In genomic region chr1:84998642-84999280, GRCh38 we compare ENCODE assay signal across 8 cellular contexts. TPM values are rescaled to one million over a fixed set of nuclear protein-coding genes. Genes with fewer than 3 reads are reported as not detected.
A peak's percentile ranks its signal among the peaks of the same experiment; 100 is the strongest.
DNase-seq lines count a peak whose midpoint lies in the region; ATAC-seq and TF ChIP-seq lines count a peak whose summit lies in the region.

No MANE protein-coding gene starts in this region.

- H3K4me1 ChIP-seq in colonic mucosa (peaks cover 12% of the 10 kb centered on the region), spleen (peaks cover 12 to 55% (median 30%) of the 10 kb centered on the region in 6 donors)

- H3K36me3 ChIP-seq in colonic mucosa (no peaks in the 10 kb centered on the region), spleen (no peaks in the 10 kb centered on the region)

- peaks cover 20% of the 10 kb centered on the region for H3K4me1 Mint-ChIP-seq in T-helper 17 cell

- whole genome bisulfite sequencing in spleen, 5 donors: 27 to 39% (median 35%) methylated on average over 13 to 14 of the region's 14 CpGs

- peak; percentile 18 to 40 for ATAC-seq in activated CD4-positive, CD25-positive, alpha-beta regulatory T cell treated with anti-CD3 and anti-CD28 coated beads, Interleukin-2, amount 50 U/mL, for 24 hours
- ATAC-seq in T-helper 17 cell (peak; percentile 50), HG03354 (IDR thresholded peaks at IDR 0.05; ENCODE audit: poor library complexity, severe bottlenecking, unreplicated experiment) (no peak)

- H3K9ac ChIP-seq in colonic mucosa (ENCODE audit: low read depth in 2 of 2, low read length in 2 of 2): peak overlapping the region in 1 of 2 donors; percentile 31

- H3K27ac Mint-ChIP-seq in T-helper 17 cell: peak overlapping the region; percentile 69

- H3K9me3 ChIP-seq in T-helper 17 cell (ENCODE audit: control insufficient read depth, low read length, poor library complexity, severe bottlenecking) (no peaks in the 10 kb centered on the region), colonic mucosa (no peaks in the 10 kb centered on the region), spleen (peaks cover 0 to 1% (median 0%) of the 10 kb centered on the region in 8 donors)

- no peak for DNase-seq in activated CD4-positive, CD25-positive, alpha-beta regulatory T cell treated with anti-CD3 and anti-CD28 coated beads, Interleukin-2, amount 50 U/mL, for 72 hours
- DNase-seq in T-helper 17 cell (no peak), colonic mucosa (no peak), spleen (peak; percentile 75), hypothalamus (lab: John Stamatoyannopoulos, UW) (no peak), NCI-H2196 treated with DMSO at 0.1 percent for 48 hours (lab: John Stamatoyannopoulos, UW; ENCODE audit: unreplicated experiment) (no peak)

- TF ChIP-seq POLR2A in spleen (IDR thresholded peaks at IDR 0.05): no peak

- TF ChIP-seq CTCF in colonic mucosa (IDR thresholded peaks at IDR 0.05) (no peak), spleen (IDR thresholded peaks at IDR 0.05 in 8 of 11, conservative IDR thresholded peaks at IDR 0.05 in 3 of 11) (no peak)

- H3K27me3 ChIP-seq in colonic mucosa (peaks cover 21% of the 10 kb centered on the region), spleen (replicated peaks in 1 of 7) (peaks cover 0 to 69% (median 19%) of the 10 kb centered on the region in 7 donors)

- intact Hi-C loops in colonic mucosa (cut with DNase I): no loop called here
- intact Hi-C loops in spleen (cut with DNase I; ENCODE audit: low total_unique reads): no loop called here

- H3K4me3 Mint-ChIP-seq in T-helper 17 cell: peak overlapping the region; percentile 93

- H3K36me3 Mint-ChIP-seq in T-helper 17 cell (ENCODE audit: low read depth): peaks cover 3% of the 10 kb centered on the region

- H3K27me3 Mint-ChIP-seq in T-helper 17 cell: peaks cover 57% of the 10 kb centered on the region

- H3K4me3 ChIP-seq in colonic mucosa: peak overlapping the region; percentile 80
- peak overlapping the region in 6 of 8 donors; percentile 64 to 87 (median 71) for H3K4me3 ChIP-seq in spleen

- no peak overlapping the region for H3K27ac ChIP-seq in colonic mucosa
- H3K27ac ChIP-seq in spleen: peak overlapping the region in 4 of 8 donors; percentile 50 to 82 (median 76)

RNA-seq across cellular contexts. Expression of gene MCOLN2, which starts 1.8 kb away (rescaled TPM):
- total RNA-seq in T-helper 17 cell (10 to 100 TPM; 19.3 to 26.7 TPM), colonic mucosa (10 to 100 TPM; 15.4 to 21.6 TPM), spleen (10 to 100 TPM; 13.1 to 24.8 (median 16.6) TPM)
- 10 to 100 TPM; 19.0 to 32.8 (median 27.4) TPM for polyA plus RNA-seq in spleen

RNA-seq across cellular contexts. Expression of gene MCOLN3, which starts 49.5 kb away (rescaled TPM):
- total RNA-seq in T-helper 17 cell (1 to 10 TPM; 3.2 to 5.1 TPM), colonic mucosa (1 to 10 TPM in 1 of 2 donors, under 1 TPM in 1; 0.98 to 1.1 TPM), spleen (1 to 10 TPM in 6 of 7 donors, under 1 TPM in 1; 0.72 to 8.7 (median 2.5) TPM)
- polyA plus RNA-seq in spleen: 1 to 10 TPM in 2 of 3 donors, under 1 TPM in 1; 0.68 to 2.0 (median 1.4) TPM
